ENCODE assay signal across 9 cellular contexts in genomic region chr3:167740961-167741587, GRCh38. TPM values are rescaled to one million over a fixed set of nuclear protein-coding genes. Genes with fewer than 3 reads are reported as not detected.
DNase-seq lines count a peak whose midpoint lies in the region; TF ChIP-seq lines count a peak whose summit lies in the region.
"Had no signal": no experiment of that assay in that cellular context is flagged by ENCODE, and none has a peak within 500 bp of the region (broad histone marks: within the 10 kb centered on the region; RNA-seq: fewer than 3 reads in every experiment).

No MANE protein-coding gene starts in this region.

- TF ChIP-seq CTCF in GM12875 (IDR thresholded peaks at IDR 0.05; ENCODE audit: borderline replicate concordance, insufficient read depth, low read depth, low read length), result peak; percentile 51; the same call in 1 of the 2 replicates
- TF ChIP-seq CTCF in HFFc6 (IDR thresholded peaks at IDR 0.05), result peak; percentile 59
- TF ChIP-seq CTCF in CD14-positive monocyte (IDR thresholded peaks at IDR 0.05), result no peak

- no peak overlapping the region for H3K4me3 ChIP-seq in GM12875 (ENCODE audit: low read depth, low read length)
- H3K4me3 ChIP-seq: SK-N-MC had no signal

- DNase-seq in AG20443 (ENCODE audit: low spot score) (peak; percentile 28), HFFc6 (peak; percentile 20), LoVo (ENCODE audit: low spot score) (peak; percentile 12), globus pallidus (ENCODE audit: low spot score) (peak; percentile 79), CD14-positive monocyte (ENCODE audit: low spot score) (no peak)
- DNase-seq in activated CD4-positive, alpha-beta T cell treated with anti-CD3 and anti-CD28 coated beads, Interleukin-2, amount 10 ng/mL, durations not matched to agents 7 days and 5 days, result peak; percentile 37
- DNase-seq in stimulated activated CD4-positive, alpha-beta T cell treated with anti-CD3 and anti-CD28 coated beads, Interleukin-1b, Interleukin-23, amount 100 ng/mL, for 48 hours, result peak; percentile 22

- H3K36me3 Mint-ChIP-seq in HFFc6 (ENCODE audit: low read depth) (no peaks in the 10 kb centered on the region), CD14-positive monocyte (no peaks in the 10 kb centered on the region)
- no peaks in the 10 kb centered on the region for H3K36me3 Mint-ChIP-seq in activated CD4-positive, alpha-beta T cell treated with anti-CD3 and anti-CD28 coated beads, Interleukin-2, amount 10 ng/mL, durations not matched to agents 7 days and 5 days (ENCODE audit: low read depth)

- H3K4me1 Mint-ChIP-seq in HFFc6 (ENCODE audit: low read depth), result no peaks in the 10 kb centered on the region
- peaks cover 16% of the 10 kb centered on the region for H3K4me1 Mint-ChIP-seq in activated CD4-positive, alpha-beta T cell treated with anti-CD3 and anti-CD28 coated beads, Interleukin-2, amount 10 ng/mL, durations not matched to agents 7 days and 5 days
- H3K4me1 Mint-ChIP-seq in CD14-positive monocyte, result peaks cover 4% of the 10 kb centered on the region

- no peak overlapping the region for H3K4me3 Mint-ChIP-seq in HFFc6
- H3K4me3 Mint-ChIP-seq in activated CD4-positive, alpha-beta T cell treated with anti-CD3 and anti-CD28 coated beads, Interleukin-2, amount 10 ng/mL, durations not matched to agents 7 days and 5 days, result no peak overlapping the region
- no peak overlapping the region for H3K4me3 Mint-ChIP-seq in CD14-positive monocyte

- H3K9me3 Mint-ChIP-seq in HFFc6 (no peaks in the 10 kb centered on the region), CD14-positive monocyte (peaks cover 0 to 2% (median 0%) of the 10 kb centered on the region in 7 donors)
- H3K9me3 Mint-ChIP-seq in activated CD4-positive, alpha-beta T cell treated with anti-CD3 and anti-CD28 coated beads, Interleukin-2, amount 10 ng/mL, durations not matched to agents 7 days and 5 days, result no peaks in the 10 kb centered on the region

- H3K27me3 Mint-ChIP-seq in HFFc6 (ENCODE audit: insufficient read depth) (no peaks in the 10 kb centered on the region), CD14-positive monocyte (ENCODE audit: low read depth in 3 of 3) (peaks cover 0 to 1% (median 1%) of the 10 kb centered on the region in 3 donors)
- H3K27me3 Mint-ChIP-seq in activated CD4-positive, alpha-beta T cell treated with anti-CD3 and anti-CD28 coated beads, Interleukin-2, amount 10 ng/mL, durations not matched to agents 7 days and 5 days, result no peaks in the 10 kb centered on the region

- no peak overlapping the region for H3K27ac Mint-ChIP-seq in HFFc6
- H3K27ac Mint-ChIP-seq in activated CD4-positive, alpha-beta T cell treated with anti-CD3 and anti-CD28 coated beads, Interleukin-2, amount 10 ng/mL, durations not matched to agents 7 days and 5 days, result no peak overlapping the region
- no peak overlapping the region for H3K27ac Mint-ChIP-seq in CD14-positive monocyte

- POLR2A ChIA-PET in activated CD4-positive, alpha-beta T cell treated with anti-CD3 and anti-CD28 coated beads, Interleukin-2, amount 10 ng/mL, durations not matched to agents 7 days and 5 days (lab: Charles Lee), result no interaction called here

- CTCF ChIA-PET in activated CD4-positive, alpha-beta T cell treated with anti-CD3 and anti-CD28 coated beads, Interleukin-2, amount 10 ng/mL, durations not matched to agents 7 days and 5 days (lab: Charles Lee), result interaction anchor here (1.2 to 1.4 kb wide), 3 partner anchors 14 to 361 kb away, joined by 3 to 5 read pairs (median 3); partner anchors contain the start of gene ZBBX

- intact Hi-C loops in CD14-positive monocyte (cut with micrococcal nuclease), result loop anchor here in 1 of 2 donors (10.0 kb wide), 1 partner anchor 124 kb away; no protein-coding TSS in a partner anchor

RNA-seq across cellular contexts. Expression of gene SERPINI1, which starts 5.6 kb away (rescaled TPM):
- total RNA-seq in HFFc6 (2021; fragmentation: NEBNext Ultra II Directional; extraction: Animal tissue kit (Norgen Biotek cat#: 25700)), result 1 to 10 TPM; 2.2 to 6.2 (median 2.6) TPM
- 1 to 10 TPM; 2.1 to 3.1 TPM for total RNA-seq in activated CD4-positive, alpha-beta T cell treated with anti-CD3 and anti-CD28 coated beads, Interleukin-2, amount 10 ng/mL, durations not matched to agents 7 days and 5 days
- polyA plus RNA-seq in CD14-positive monocyte, result 1 to 10 TPM in 1 of 2 donors, under 1 TPM in 1; 0.27 to 1.6 TPM

RNA-seq across cellular contexts. Expression of gene PDCD10, which starts 6.4 kb away (rescaled TPM):
- 10 to 100 TPM; 43.9 to 50.8 (median 46.2) TPM for total RNA-seq in HFFc6 (2021; fragmentation: NEBNext Ultra II Directional; extraction: Animal tissue kit (Norgen Biotek cat#: 25700))
- total RNA-seq in activated CD4-positive, alpha-beta T cell treated with anti-CD3 and anti-CD28 coated beads, Interleukin-2, amount 10 ng/mL, durations not matched to agents 7 days and 5 days, result 10 to 100 TPM; 72.5 to 82.9 TPM
- 10 to 100 TPM; 61.5 to 61.8 TPM for polyA plus RNA-seq in CD14-positive monocyte
